Comparison of ENCODE assay signal across 8 cellular contexts in genomic region chr15:67520276-67520975, GRCh38. TPM values are rescaled to one million over a fixed set of nuclear protein-coding genes. Genes with fewer than 3 reads are reported as not detected.
DNase-seq lines count a peak whose midpoint lies in the region; ATAC-seq, FAIRE-seq and TF ChIP-seq lines count a peak whose summit lies in the region.

No MANE protein-coding gene starts in this region.

- ATAC-seq in mucosa of descending colon (peak; percentile 3), aorta (ENCODE audit: low FRiP score) (no peak), HG02798 (IDR thresholded peaks at IDR 0.05; ENCODE audit: poor library complexity, unreplicated experiment) (no peak)

- no peaks in the 10 kb centered on the region for H3K9me3 ChIP-seq in MG63
- H3K9me3 ChIP-seq in mucosa of descending colon: no peaks in the 10 kb centered on the region
- H3K9me3 ChIP-seq in aorta (ENCODE audit: control insufficient read depth, low read length): no peaks in the 10 kb centered on the region

- in situ Hi-C loops in GM13977 (cut with MboI; ENCODE audit: low pct_unique_long_range_greater_than_20kb, low sequenced_read_pairs, unreplicated experiment): no loop called here

- 23 to 24% methylated on average over 22 of the region's 22 CpGs for WGBS in aorta, 2 donors

- TF ChIP-seq CTCF in GM13977 (IDR thresholded peaks at IDR 0.05; ENCODE audit: extremely low read depth, insufficient read depth, missing control alignments) (no peak), choroid plexus epithelial cell (conservative IDR thresholded peaks at IDR 0.05; ENCODE audit: low read depth, low read length) (no peak), mucosa of descending colon (IDR thresholded peaks at IDR 0.05) (no peak)

- peak overlapping the region in 1 of 2 donors; percentile 55 for H3K27ac ChIP-seq in aorta (ENCODE audit: low read depth in 1 of 2, low read length in 2 of 2)

- FAIRE-seq in HTR-8/SVneo (lab: Jason Lieb, UNC): no peak

- intact Hi-C loops in mucosa of descending colon (cut with DNase I, micrococcal nuclease) (loop anchor here in 1 of 2 donors (5.0 kb wide), 1 partner anchor 317 kb away; no protein-coding TSS in a partner anchor), aorta (cut with DNase I) (loop anchor here in 1 of 2 donors (10.0 kb wide), 1 partner anchor 314 kb away; no protein-coding TSS in a partner anchor)

- peak overlapping the region; percentile 74 for H3K4me3 ChIP-seq in MG63
- peak overlapping the region; percentile 88 for H3K4me3 ChIP-seq in choroid plexus epithelial cell (ENCODE audit: low read depth, low read length)
- H3K4me3 ChIP-seq in mucosa of descending colon: peak overlapping the region; percentile 6
- H3K4me3 ChIP-seq in aorta (ENCODE audit: low read length in 2 of 2): peak overlapping the region; percentile 67 to 85

- DNase-seq in GM13977 (ENCODE audit: low spot score) (peak; percentile 37), MG63 (no peak), choroid plexus epithelial cell (ENCODE audit: low read depth) (peak; percentile 36), mucosa of descending colon (no peak), aorta (no peak), HTR-8/SVneo (ENCODE audit: insufficient read length, low spot score) (no peak), NCI-H2171 treated with DMSO at 0.1 percent for 48 hours (lab: John Stamatoyannopoulos, UW) (no peak)

- H3K36me3 ChIP-seq in MG63 (peaks cover 3% of the 10 kb centered on the region), mucosa of descending colon (ENCODE audit: low read depth) (no peaks in the 10 kb centered on the region), aorta (ENCODE audit: control insufficient read depth in 1 of 2, insufficient read depth in 2 of 2, low read length in 1 of 2) (no peaks in the 10 kb centered on the region)

- H3K4me1 ChIP-seq in mucosa of descending colon (ENCODE audit: low read depth) (peaks cover 5% of the 10 kb centered on the region), aorta (ENCODE audit: control insufficient read depth in 1 of 2, insufficient read depth in 2 of 2, low read length in 2 of 2) (no peaks in the 10 kb centered on the region)

- H3K27me3 ChIP-seq in MG63 (no peaks in the 10 kb centered on the region), aorta (ENCODE audit: control insufficient read depth in 1 of 2, insufficient read depth in 2 of 2, low read length in 1 of 2) (no peaks in the 10 kb centered on the region)

RNA-seq across cellular contexts. Expression of gene C15orf61, which starts 0.5 kb away (rescaled TPM):
- total RNA-seq in MG63 (2014; rRNA removed; shearing (Covaris generic); ENCODE audit: low replicate concordance): 5.9 and 11.6 TPM in 2 replicates
- total RNA-seq in mucosa of descending colon: 1 to 10 TPM; 5.4 to 6.2 (median 6.0) TPM
- total RNA-seq in aorta: 1 to 10 TPM; 3.0 to 4.4 TPM
- polyA plus RNA-seq in aorta: 1 to 10 TPM; 1.2 to 4.9 TPM

RNA-seq across cellular contexts. Expression of gene MAP2K5, which starts 22.1 kb away (rescaled TPM):
- 2.5 and 2.7 TPM in 2 replicates for total RNA-seq in MG63 (2014; rRNA removed; shearing (Covaris generic); ENCODE audit: low replicate concordance)
- total RNA-seq in mucosa of descending colon (10 to 100 TPM; 26.4 to 36.4 (median 30.3) TPM), aorta (10 to 100 TPM; 17.6 to 29.2 TPM)
- 10 to 100 TPM in 1 of 2 donors, 1 to 10 TPM in 1; 7.3 to 16.5 TPM for polyA plus RNA-seq in aorta

Comparison
In these comparisons a context has a peak if more than half of its experiments do, and no peak if none do; other contexts are left out.
1. DNase-seq: peak in GM13977 (single experiment) and choroid plexus epithelial cell (single experiment); none in MG63 (single experiment), mucosa of descending colon (0 of 3), aorta (0 of 2), HTR-8/SVneo (single experiment) and NCI-H2171 treated with DMSO at 0.1 percent for 48 hours (single experiment).
2. H3K4me3 ChIP-seq: peak in every context shown above with its lines; median percentile 88 in choroid plexus epithelial cell; 76 in aorta; 74 in MG63; 6 in mucosa of descending colon.